In the genomic region with DNA sequence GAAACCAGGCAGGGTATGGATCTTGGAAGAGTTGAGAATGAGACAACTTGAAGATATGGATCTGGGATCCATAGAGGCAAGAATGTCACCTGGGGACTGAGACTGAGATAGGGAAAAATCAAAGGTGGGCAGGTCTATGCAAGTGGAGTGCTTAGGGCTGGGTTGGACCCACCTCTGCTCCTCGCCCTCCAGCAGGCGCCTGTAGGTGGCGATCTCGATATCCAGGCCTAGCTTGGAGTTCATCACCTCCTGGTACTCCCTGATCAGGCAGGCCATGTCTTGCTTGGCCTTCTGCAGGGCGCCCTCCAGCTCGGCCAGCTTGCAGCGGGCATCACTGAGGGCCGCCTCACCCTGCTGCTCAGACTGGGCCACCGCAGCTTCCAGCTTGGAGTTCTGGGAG, we compare ENCODE assay signal across 10 cellular contexts. TPM values are rescaled to one million over a fixed set of nuclear protein-coding genes. Genes with fewer than 3 reads are reported as not detected.
DNase-seq lines count a peak whose midpoint lies in the region; ATAC-seq and TF ChIP-seq lines count a peak whose summit lies in the region.
"Not testable (repeated sequence)": the region's sequence is repeated elsewhere in the genome, so short reads cannot be mapped to it uniquely, and the experiment has no call there.
"Had no signal": no experiment of that assay in that cellular context is flagged by ENCODE, and none has a peak within 500 bp of the region (broad histone marks: within the 10 kb centered on the region; RNA-seq: fewer than 3 reads in every experiment).

No MANE protein-coding gene starts in this region.

- not testable (repeated sequence) for H3K4me1 Mint-ChIP-seq in activated CD8-positive, alpha-beta memory T cell treated with anti-CD3 and anti-CD28 coated beads, Interleukin-2, amount 10 ng/mL, durations not matched to agents 7 days and 5 days; chondrocyte (ENCODE audit: low read depth)

- H3K36me3 Mint-ChIP-seq in activated CD8-positive, alpha-beta memory T cell treated with anti-CD3 and anti-CD28 coated beads, Interleukin-2, amount 10 ng/mL, durations not matched to agents 7 days and 5 days; chondrocyte (ENCODE audit: low read depth): not testable (repeated sequence)

- not testable (repeated sequence) for H3K27ac ChIP-seq in Panc1 (ENCODE audit: low read length)

- in situ Hi-C loops in ACHN (cut with HindIII; ENCODE audit: low pct_ligation_motif_present, low pct_unique_long_range_greater_than_20kb, low sequenced_read_pairs); Panc1 (cut with HindIII; ENCODE audit: low pct_unique_long_range_greater_than_20kb, low sequenced_read_pairs): not testable (repeated sequence)

- not testable (repeated sequence) for H3K4me3 Mint-ChIP-seq in activated CD8-positive, alpha-beta memory T cell treated with anti-CD3 and anti-CD28 coated beads, Interleukin-2, amount 10 ng/mL, durations not matched to agents 7 days and 5 days; chondrocyte (ENCODE audit: unreplicated experiment)

- POLR2A ChIA-PET in Panc1 (lab: Charles Lee): not testable (repeated sequence)

- not testable (repeated sequence) for H3K9me3 Mint-ChIP-seq in activated CD8-positive, alpha-beta memory T cell treated with anti-CD3 and anti-CD28 coated beads, Interleukin-2, amount 10 ng/mL, durations not matched to agents 7 days and 5 days (ENCODE audit: low read depth); chondrocyte (ENCODE audit: low read depth)

- H3K27me3 Mint-ChIP-seq in activated CD8-positive, alpha-beta memory T cell treated with anti-CD3 and anti-CD28 coated beads, Interleukin-2, amount 10 ng/mL, durations not matched to agents 7 days and 5 days: peaks cover 63% of the 10 kb centered on the region
- H3K27me3 Mint-ChIP-seq in chondrocyte (ENCODE audit: low read depth): peaks cover 41% of the 10 kb centered on the region

- H3K4me1 ChIP-seq in Panc1 (ENCODE audit: control insufficient read depth, insufficient read depth, low read length): not testable (repeated sequence)

- ATAC-seq in Panc1; activated CD8-positive, alpha-beta memory T cell treated with anti-CD3 and anti-CD28 coated beads, Interleukin-2, amount 10 ng/mL, durations not matched to agents 7 days and 5 days: not testable (repeated sequence)

- not testable (repeated sequence) for H3K36me3 ChIP-seq in Panc1 (ENCODE audit: control insufficient read depth, insufficient read depth, low read length)

- CTCF ChIA-PET in Panc1 (lab: Charles Lee): interaction anchor here (0.6 to 1.0 kb wide), 2 partner anchors 32 to 78 kb away, joined by 3 to 4 read pairs; no protein-coding TSS in a partner anchor
- CTCF ChIA-PET in activated CD8-positive, alpha-beta memory T cell treated with anti-CD3 and anti-CD28 coated beads, Interleukin-2, amount 10 ng/mL, durations not matched to agents 7 days and 5 days (lab: Charles Lee): interaction anchor here (0.6 to 1.9 kb wide), 8 partner anchors 9 to 564 kb away, joined by 3 to 7 read pairs (median 3); no protein-coding TSS in a partner anchor

- not testable (repeated sequence) for H3K9me3 ChIP-seq in Panc1 (ENCODE audit: control insufficient read depth, insufficient read depth, low read depth, low read length)

- not testable (repeated sequence) for H3K27ac Mint-ChIP-seq in activated CD8-positive, alpha-beta memory T cell treated with anti-CD3 and anti-CD28 coated beads, Interleukin-2, amount 10 ng/mL, durations not matched to agents 7 days and 5 days; chondrocyte (ENCODE audit: unreplicated experiment)

- DNase-seq in ACHN (peak; percentile 48), iPS-NIHi7 (ENCODE audit: extremely low spot score) (peak; percentile 67)
- not testable (repeated sequence) for DNase-seq in GM12864 (ENCODE audit: low read depth); Panc1 (ENCODE audit: low read depth, low spot score); chondrocyte (ENCODE audit: low spot score)
- DNase-seq in activated CD8-positive, alpha-beta memory T cell treated with anti-CD3 and anti-CD28 coated beads, Interleukin-2, amount 10 ng/mL, durations not matched to agents 7 days and 5 days: peak; percentile 62
- DNase-seq in stimulated activated CD4-positive, alpha-beta T cell treated with anti-CD3 and anti-CD28 coated beads, Interleukin-12 subunit alpha, Interleukin-12 subunit beta, amount 100 ng/mL, for 4 hours: peak; percentile 18

- BruUV-seq in Panc1 (replicated peaks; lab: Mats Ljungman, UMichigan): not testable (repeated sequence)

- intact Hi-C loops in Panc1 (cut with micrococcal nuclease; ENCODE audit: unreplicated experiment): not testable (repeated sequence)

- H3K4me3 ChIP-seq in GM12864 (ENCODE audit: low read depth, low read length); Panc1 (ENCODE audit: low read depth in 2 of 2, low read length in 2 of 2): not testable (repeated sequence)

- H3K27me3 ChIP-seq in Panc1 (ENCODE audit: control insufficient read depth, insufficient read depth, low read length): not testable (repeated sequence)

- TF ChIP-seq CTCF in GM12864 (IDR thresholded peaks at IDR 0.05; ENCODE audit: low read depth, low read length, missing control alignments) (peak; percentile 68), LNCAP (IDR thresholded peaks at IDR 0.05) (peak; percentile 28; the same call in 1 of the 2 replicates), Panc1 (IDR thresholded peaks at IDR 0.05) (peak; percentile 76), chondrocyte (IDR thresholded peaks at IDR 0.05) (peak; percentile 57)

RNA-seq across cellular contexts. Expression of a gene that starts 5.5 kb away (rescaled TPM):
- total RNA-seq in Panc1 (2021; ENCODE audit: unreplicated experiment) (0.28 TPM), chondrocyte (not detected in 3 replicates)
- polyA plus RNA-seq in Panc1 (2012; ENCODE audit: insufficient read length): 0.25 TPM
- total RNA-seq in activated CD8-positive, alpha-beta memory T cell treated with anti-CD3 and anti-CD28 coated beads, Interleukin-2, amount 10 ng/mL, durations not matched to agents 7 days and 5 days: not detected
- total RNA-seq: left lung had no signal
- polyA plus RNA-seq: neural cell had no signal

RNA-seq across cellular contexts. Expression of a gene that starts 24.4 kb away (rescaled TPM):
- total RNA-seq in Panc1 (2021; ENCODE audit: unreplicated experiment) (0.90 TPM), chondrocyte (1.1 to 2.2 TPM (median 1.3 TPM) in 3 replicates)
- 0.88 TPM for polyA plus RNA-seq in Panc1 (2012; ENCODE audit: insufficient read length)
- total RNA-seq in activated CD8-positive, alpha-beta memory T cell treated with anti-CD3 and anti-CD28 coated beads, Interleukin-2, amount 10 ng/mL, durations not matched to agents 7 days and 5 days: under 1 TPM in 1 of 2 experiments, not detected in 1; 0.30 TPM
- total RNA-seq: left lung had no signal
- polyA plus RNA-seq: neural cell had no signal

RNA-seq across cellular contexts. Expression of a gene that starts 41.3 kb away (rescaled TPM):
- 1.1 TPM for total RNA-seq in Panc1 (2021; ENCODE audit: unreplicated experiment)
- polyA plus RNA-seq in Panc1 (2012; ENCODE audit: insufficient read length): 1.2 TPM
- total RNA-seq in activated CD8-positive, alpha-beta memory T cell treated with anti-CD3 and anti-CD28 coated beads, Interleukin-2, amount 10 ng/mL, durations not matched to agents 7 days and 5 days: 1 to 10 TPM in 1 of 2 experiments, under 1 TPM in 1; 0.18 to 1.2 TPM
- 0.44 to 0.92 TPM (median 0.67 TPM) in 3 replicates for total RNA-seq in chondrocyte
- polyA plus RNA-seq: neural cell had no signal

RNA-seq across cellular contexts. Expression of a gene that starts 51.6 kb away (rescaled TPM):
- total RNA-seq in Panc1 (2021; ENCODE audit: unreplicated experiment) (not detected), chondrocyte (not detected in 3 replicates)
- not detected for polyA plus RNA-seq in Panc1 (2012; ENCODE audit: insufficient read length)
- not detected for total RNA-seq in activated CD8-positive, alpha-beta memory T cell treated with anti-CD3 and anti-CD28 coated beads, Interleukin-2, amount 10 ng/mL, durations not matched to agents 7 days and 5 days
- total RNA-seq: left lung had no signal
- polyA plus RNA-seq: neural cell had no signal
